9 cellular contexts compared by ENCODE assay signal in genomic region chr3:70383360-70383831, GRCh38.
DNase-seq lines count a peak whose midpoint lies in the region; ATAC-seq lines count a peak whose summit lies in the region.
"Had no signal": no experiment of that assay in that cellular context is flagged by ENCODE, and none has a peak within 500 bp of the region (broad histone marks: within the 10 kb centered on the region; RNA-seq: fewer than 3 reads in every experiment).

No MANE protein-coding gene starts in this region.

- ATAC-seq in GM19035 (IDR thresholded peaks at IDR 0.05; ENCODE audit: unreplicated experiment) (peak; percentile 97), GM21786 (IDR thresholded peaks at IDR 0.05; ENCODE audit: unreplicated experiment) (peak; percentile 97), HG03280 (IDR thresholded peaks at IDR 0.05; ENCODE audit: unreplicated experiment) (peak; percentile 97)

- peak; percentile 67 for DNase-seq in putamen (ENCODE audit: low spot score)
- no peak for DNase-seq in cerebellum (ENCODE audit: low spot score)
- no peak for DNase-seq in NCI-H187 treated with DMSO at 0.1 percent for 48 hours (lab: John Stamatoyannopoulos, UW)
- DNase-seq in EL = no peak
- DNase-seq: dermis blood vessel endothelial cell, H9 had no signal
